ENCODE assay signal across 1 cellular context in the genomic region with DNA sequence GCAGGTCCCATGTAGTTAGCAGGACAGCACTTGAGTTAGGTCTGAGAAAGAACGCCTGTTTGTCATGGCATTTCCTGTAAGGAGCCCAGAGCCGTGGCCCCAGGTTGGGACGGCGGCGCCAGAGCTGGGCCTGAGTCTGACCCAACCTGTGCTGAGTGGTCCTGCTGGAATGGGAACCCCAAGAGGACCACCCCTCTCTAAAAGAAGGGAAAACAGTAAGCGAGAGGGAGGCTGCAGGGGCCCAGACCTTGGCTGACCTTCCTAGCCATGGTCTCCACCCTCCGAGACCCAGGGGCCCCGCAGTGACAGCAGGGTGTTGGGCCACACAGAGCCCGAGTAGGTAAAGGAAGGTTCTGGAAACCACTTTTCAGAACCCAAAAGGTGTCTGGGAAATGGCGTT.
TF ChIP-seq lines count a peak whose summit lies in the region.

No MANE protein-coding gene starts in this region.

TF ChIP-seq in H1, 55 proteins besides CTCF, POLR2A, EP300 and RAD21:
- TF ChIP-seq EZH2 (IDR thresholded peaks at IDR 0.05; ENCODE audit: low read depth, low read length, severe bottlenecking): no peak
- no peak for TF ChIP-seq SAP30 (IDR thresholded peaks at IDR 0.05; ENCODE audit: insufficient read depth, insufficient replicate concordance, low read length)
- TF ChIP-seq SUZ12 (IDR thresholded peaks at IDR 0.05; ENCODE audit: low read length): no peak
- TF ChIP-seq CHD2 (IDR thresholded peaks at IDR 0.05; ENCODE audit: low read length): no peak
- no peak for TF ChIP-seq BCL11A (IDR thresholded peaks at IDR 0.05; ENCODE audit: low read depth in 2 of 2, low read length in 2 of 2)
- no peak for TF ChIP-seq TCF12 (IDR thresholded peaks at IDR 0.05; ENCODE audit: low read depth, low read length)
- no peak for TF ChIP-seq CEBPB (IDR thresholded peaks at IDR 0.05; ENCODE audit: low read depth, low read length)
- no peak for TF ChIP-seq POU5F1 (IDR thresholded peaks at IDR 0.05; ENCODE audit: low read depth, low read length)
- TF ChIP-seq GTF2F1 (IDR thresholded peaks at IDR 0.05; ENCODE audit: borderline replicate concordance, low read depth, low read length): no peak
- no peak for TF ChIP-seq SIN3A (conservative IDR thresholded peaks at IDR 0.05 in 1 of 2, IDR thresholded peaks at IDR 0.05 in 1 of 2; ENCODE audit: low read depth in 1 of 2, low read length in 2 of 2)
- TF ChIP-seq CBX8 (IDR thresholded peaks at IDR 0.05; ENCODE audit: borderline replicate concordance, low read depth, low read length): no peak
TF ChIP-seq in H1: peak in this region for 0.
